ENCODE assay signal across 1 cellular context in genomic region chr2:26477126-26477910, GRCh38.
TF ChIP-seq lines count a peak whose summit lies in the region.

No MANE protein-coding gene starts in this region.

TF ChIP-seq in GM23338, 12 proteins besides CTCF, POLR2A, EP300 and RAD21 (continued from another document):
- TF ChIP-seq, protein P1, sequence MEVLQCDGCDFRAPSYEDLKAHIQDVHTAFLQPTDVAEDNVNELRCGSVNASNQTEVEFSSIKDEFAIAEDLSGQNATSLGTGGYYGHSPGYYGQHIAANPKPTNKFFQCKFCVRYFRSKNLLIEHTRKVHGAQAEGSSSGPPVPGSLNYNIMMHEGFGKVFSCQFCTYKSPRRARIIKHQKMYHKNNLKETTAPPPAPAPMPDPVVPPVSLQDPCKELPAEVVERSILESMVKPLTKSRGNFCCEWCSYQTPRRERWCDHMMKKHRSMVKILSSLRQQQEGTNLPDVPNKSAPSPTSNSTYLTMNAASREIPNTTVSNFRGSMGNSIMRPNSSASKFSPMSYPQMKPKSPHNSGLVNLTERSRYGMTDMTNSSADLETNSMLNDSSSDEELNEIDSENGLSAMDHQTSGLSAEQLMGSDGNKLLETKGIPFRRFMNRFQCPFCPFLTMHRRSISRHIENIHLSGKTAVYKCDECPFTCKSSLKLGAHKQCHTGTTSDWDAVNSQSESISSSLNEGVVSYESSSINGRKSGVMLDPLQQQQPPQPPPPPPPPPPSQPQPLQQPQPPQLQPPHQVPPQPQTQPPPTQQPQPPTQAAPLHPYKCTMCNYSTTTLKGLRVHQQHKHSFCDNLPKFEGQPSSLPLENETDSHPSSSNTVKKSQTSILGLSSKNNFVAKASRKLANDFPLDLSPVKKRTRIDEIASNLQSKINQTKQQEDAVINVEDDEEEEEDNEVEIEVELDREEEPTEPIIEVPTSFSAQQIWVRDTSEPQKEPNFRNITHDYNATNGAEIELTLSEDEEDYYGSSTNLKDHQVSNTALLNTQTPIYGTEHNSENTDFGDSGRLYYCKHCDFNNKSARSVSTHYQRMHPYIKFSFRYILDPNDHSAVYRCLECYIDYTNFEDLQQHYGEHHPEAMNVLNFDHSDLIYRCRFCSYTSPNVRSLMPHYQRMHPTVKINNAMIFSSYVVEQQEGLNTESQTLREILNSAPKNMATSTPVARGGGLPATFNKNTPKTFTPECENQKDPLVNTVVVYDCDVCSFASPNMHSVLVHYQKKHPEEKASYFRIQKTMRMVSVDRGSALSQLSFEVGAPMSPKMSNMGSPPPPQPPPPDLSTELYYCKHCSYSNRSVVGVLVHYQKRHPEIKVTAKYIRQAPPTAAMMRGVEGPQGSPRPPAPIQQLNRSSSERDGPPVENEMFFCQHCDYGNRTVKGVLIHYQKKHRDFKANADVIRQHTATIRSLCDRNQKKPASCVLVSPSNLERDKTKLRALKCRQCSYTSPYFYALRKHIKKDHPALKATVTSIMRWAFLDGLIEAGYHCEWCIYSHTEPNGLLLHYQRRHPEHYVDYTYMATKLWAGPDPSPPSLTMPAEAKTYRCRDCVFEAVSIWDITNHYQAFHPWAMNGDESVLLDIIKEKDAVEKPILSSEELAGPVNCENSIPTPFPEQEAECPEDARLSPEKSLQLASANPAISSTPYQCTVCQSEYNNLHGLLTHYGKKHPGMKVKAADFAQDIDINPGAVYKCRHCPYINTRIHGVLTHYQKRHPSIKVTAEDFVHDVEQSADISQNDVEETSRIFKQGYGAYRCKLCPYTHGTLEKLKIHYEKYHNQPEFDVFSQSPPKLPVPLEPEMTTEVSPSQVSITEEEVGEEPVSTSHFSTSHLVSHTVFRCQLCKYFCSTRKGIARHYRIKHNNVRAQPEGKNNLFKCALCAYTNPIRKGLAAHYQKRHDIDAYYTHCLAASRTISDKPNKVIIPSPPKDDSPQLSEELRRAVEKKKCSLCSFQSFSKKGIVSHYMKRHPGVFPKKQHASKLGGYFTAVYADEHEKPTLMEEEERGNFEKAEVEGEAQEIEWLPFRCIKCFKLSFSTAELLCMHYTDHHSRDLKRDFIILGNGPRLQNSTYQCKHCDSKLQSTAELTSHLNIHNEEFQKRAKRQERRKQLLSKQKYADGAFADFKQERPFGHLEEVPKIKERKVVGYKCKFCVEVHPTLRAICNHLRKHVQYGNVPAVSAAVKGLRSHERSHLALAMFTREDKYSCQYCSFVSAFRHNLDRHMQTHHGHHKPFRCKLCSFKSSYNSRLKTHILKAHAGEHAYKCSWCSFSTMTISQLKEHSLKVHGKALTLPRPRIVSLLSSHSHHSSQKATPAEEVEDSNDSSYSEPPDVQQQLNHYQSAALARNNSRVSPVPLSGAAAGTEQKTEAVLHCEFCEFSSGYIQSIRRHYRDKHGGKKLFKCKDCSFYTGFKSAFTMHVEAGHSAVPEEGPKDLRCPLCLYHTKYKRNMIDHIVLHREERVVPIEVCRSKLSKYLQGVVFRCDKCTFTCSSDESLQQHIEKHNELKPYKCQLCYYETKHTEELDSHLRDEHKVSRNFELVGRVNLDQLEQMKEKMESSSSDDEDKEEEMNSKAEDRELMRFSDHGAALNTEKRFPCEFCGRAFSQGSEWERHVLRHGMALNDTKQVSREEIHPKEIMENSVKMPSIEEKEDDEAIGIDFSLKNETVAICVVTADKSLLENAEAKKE (CRISPR knock-in tag; IDR thresholded peaks at IDR 0.05), result no peak
- no peak for TF ChIP-seq POLR2AphosphoS5 (IDR thresholded peaks at IDR 0.05; ENCODE audit: low read depth)
- TF ChIP-seq, protein P2, sequence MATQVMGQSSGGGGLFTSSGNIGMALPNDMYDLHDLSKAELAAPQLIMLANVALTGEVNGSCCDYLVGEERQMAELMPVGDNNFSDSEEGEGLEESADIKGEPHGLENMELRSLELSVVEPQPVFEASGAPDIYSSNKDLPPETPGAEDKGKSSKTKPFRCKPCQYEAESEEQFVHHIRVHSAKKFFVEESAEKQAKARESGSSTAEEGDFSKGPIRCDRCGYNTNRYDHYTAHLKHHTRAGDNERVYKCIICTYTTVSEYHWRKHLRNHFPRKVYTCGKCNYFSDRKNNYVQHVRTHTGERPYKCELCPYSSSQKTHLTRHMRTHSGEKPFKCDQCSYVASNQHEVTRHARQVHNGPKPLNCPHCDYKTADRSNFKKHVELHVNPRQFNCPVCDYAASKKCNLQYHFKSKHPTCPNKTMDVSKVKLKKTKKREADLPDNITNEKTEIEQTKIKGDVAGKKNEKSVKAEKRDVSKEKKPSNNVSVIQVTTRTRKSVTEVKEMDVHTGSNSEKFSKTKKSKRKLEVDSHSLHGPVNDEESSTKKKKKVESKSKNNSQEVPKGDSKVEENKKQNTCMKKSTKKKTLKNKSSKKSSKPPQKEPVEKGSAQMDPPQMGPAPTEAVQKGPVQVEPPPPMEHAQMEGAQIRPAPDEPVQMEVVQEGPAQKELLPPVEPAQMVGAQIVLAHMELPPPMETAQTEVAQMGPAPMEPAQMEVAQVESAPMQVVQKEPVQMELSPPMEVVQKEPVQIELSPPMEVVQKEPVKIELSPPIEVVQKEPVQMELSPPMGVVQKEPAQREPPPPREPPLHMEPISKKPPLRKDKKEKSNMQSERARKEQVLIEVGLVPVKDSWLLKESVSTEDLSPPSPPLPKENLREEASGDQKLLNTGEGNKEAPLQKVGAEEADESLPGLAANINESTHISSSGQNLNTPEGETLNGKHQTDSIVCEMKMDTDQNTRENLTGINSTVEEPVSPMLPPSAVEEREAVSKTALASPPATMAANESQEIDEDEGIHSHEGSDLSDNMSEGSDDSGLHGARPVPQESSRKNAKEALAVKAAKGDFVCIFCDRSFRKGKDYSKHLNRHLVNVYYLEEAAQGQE (IDR thresholded peaks at IDR 0.05; ENCODE audit: unreplicated experiment), result no peak
- no peak for TF ChIP-seq CREB1 (CRISPR knock-in tag; IDR thresholded peaks at IDR 0.05; ENCODE audit: low read depth)
- TF ChIP-seq, protein P3, sequence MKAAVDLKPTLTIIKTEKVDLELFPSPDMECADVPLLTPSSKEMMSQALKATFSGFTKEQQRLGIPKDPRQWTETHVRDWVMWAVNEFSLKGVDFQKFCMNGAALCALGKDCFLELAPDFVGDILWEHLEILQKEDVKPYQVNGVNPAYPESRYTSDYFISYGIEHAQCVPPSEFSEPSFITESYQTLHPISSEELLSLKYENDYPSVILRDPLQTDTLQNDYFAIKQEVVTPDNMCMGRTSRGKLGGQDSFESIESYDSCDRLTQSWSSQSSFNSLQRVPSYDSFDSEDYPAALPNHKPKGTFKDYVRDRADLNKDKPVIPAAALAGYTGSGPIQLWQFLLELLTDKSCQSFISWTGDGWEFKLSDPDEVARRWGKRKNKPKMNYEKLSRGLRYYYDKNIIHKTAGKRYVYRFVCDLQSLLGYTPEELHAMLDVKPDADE (IDR thresholded peaks at IDR 0.05), result no peak
- no peak for TF ChIP-seq NANOG (IDR thresholded peaks at IDR 0.05; ENCODE audit: borderline replicate concordance)
- TF ChIP-seq STAT1 (IDR thresholded peaks at IDR 0.05; ENCODE audit: unreplicated experiment), result no peak
- TF ChIP-seq ZNF331 (CRISPR knock-in tag; IDR thresholded peaks at IDR 0.05; ENCODE audit: low read depth), result no peak
